Comparison of ENCODE assay signal across 10 cellular contexts in genomic region chr12:15688838-15689237, GRCh38.
DNase-seq lines count a peak whose midpoint lies in the region; ATAC-seq and TF ChIP-seq lines count a peak whose summit lies in the region.
"Had no signal": no experiment of that assay in that cellular context is flagged by ENCODE, and none has a peak within 500 bp of the region (broad histone marks: within the 10 kb centered on the region; RNA-seq: fewer than 3 reads in every experiment).

No MANE protein-coding gene starts in this region.

- peaks cover 0 to 42% (median 3%) of the 10 kb centered on the region in 4 donors for H3K4me1 ChIP-seq in Peyer's patch

- no peaks in the 10 kb centered on the region for H3K9me3 ChIP-seq in Peyer's patch

- TF ChIP-seq CTCF in Peyer's patch (IDR thresholded peaks at IDR 0.05), result no peak

- peak overlapping the region in 3 of 4 donors; percentile 37 to 87 (median 71) for H3K27ac ChIP-seq in Peyer's patch

- H3K36me3 ChIP-seq in Peyer's patch, result no peaks in the 10 kb centered on the region

- ATAC-seq in GM18520 (IDR thresholded peaks at IDR 0.05; ENCODE audit: unreplicated experiment) (no peak), GM21528 (IDR thresholded peaks at IDR 0.05; ENCODE audit: low FRiP score, unreplicated experiment) (no peak)
- no peak for ATAC-seq in activated CD4-positive, CD25-positive, alpha-beta regulatory T cell treated with anti-CD3 and anti-CD28 coated beads, Interleukin-2, amount 50 U/mL, for 24 hours

- peak; percentile 59 for DNase-seq in CD1c-positive myeloid dendritic cell (ENCODE audit: extremely low spot score)
- no peak for DNase-seq in Peyer's patch
- DNase-seq in globus pallidus (ENCODE audit: low spot score), result peak; percentile 72
- peak; percentile 81 for DNase-seq in pons (ENCODE audit: low spot score)
- DNase-seq in NCI-H1105 (lab: John Stamatoyannopoulos, UW), result no peak
- DNase-seq: naive B cell; stimulated activated naive CD4-positive, alpha-beta T cell had no signal

- no peaks in the 10 kb centered on the region for H3K27me3 ChIP-seq in Peyer's patch

- H3K4me3 ChIP-seq in Peyer's patch, result peak overlapping the region in 2 of 4 donors; percentile 31 to 36

- TF ChIP-seq POLR2A in Peyer's patch (IDR thresholded peaks at IDR 0.05), result no peak

Comparison
In these comparisons a context has a peak if more than half of its experiments do, and no peak if none do; other contexts are left out.
1. DNase-seq: peak in CD1c-positive myeloid dendritic cell (single experiment), globus pallidus (single experiment) and pons (single experiment); none in Peyer's patch (0 of 3) and NCI-H1105 (single experiment).